In genomic region chr10:109992485-109992884, GRCh38 we compare ENCODE assay signal across 22 cellular contexts. TPM values are rescaled to one million over a fixed set of nuclear protein-coding genes. Genes with fewer than 3 reads are reported as not detected.
DNase-seq lines count a peak whose midpoint lies in the region; ATAC-seq and TF ChIP-seq lines count a peak whose summit lies in the region.
"Had no signal": no experiment of that assay in that cellular context is flagged by ENCODE, and none has a peak within 500 bp of the region (broad histone marks: within the 10 kb centered on the region; RNA-seq: fewer than 3 reads in every experiment).

No MANE protein-coding gene starts in this region.

- ATAC-seq in heart left ventricle: peak in 1 of 4 donors; percentile 68
- ATAC-seq: Panc1, sciatic nerve had no signal

- no peak overlapping the region for H3K4me3 Mint-ChIP-seq in neural progenitor cell
- H3K4me3 Mint-ChIP-seq: type B pancreatic cell had no signal

- no peaks in the 10 kb centered on the region for H3F3A ChIP-seq in neural progenitor cell (ENCODE audit: low read depth)

- H3K36me3 ChIP-seq in heart left ventricle (no peaks in the 10 kb centered on the region), sigmoid colon (no peaks in the 10 kb centered on the region), neural progenitor cell (no peaks in the 10 kb centered on the region)
- H3K36me3 ChIP-seq: BLaER1 had no signal

- no peaks in the 10 kb centered on the region for H3K9me3 ChIP-seq in heart left ventricle
- no peaks in the 10 kb centered on the region for H3K9me3 ChIP-seq in sigmoid colon
- H3K9me3 ChIP-seq in neural progenitor cell (ENCODE audit: low read depth): no peaks in the 10 kb centered on the region
- H3K9me3 ChIP-seq: BLaER1 had no signal

- peaks cover 0 to 30% (median 8%) of the 10 kb centered on the region in 12 donors for H3K4me1 ChIP-seq in heart left ventricle
- peaks cover 0 to 35% (median 17%) of the 10 kb centered on the region in 4 donors for H3K4me1 ChIP-seq in sigmoid colon
- H3K4me1 ChIP-seq in neural progenitor cell: peaks cover 5% of the 10 kb centered on the region

- no peak overlapping the region for H3K27ac Mint-ChIP-seq in neural progenitor cell
- H3K27ac Mint-ChIP-seq: type B pancreatic cell had no signal

- peaks cover 6% of the 10 kb centered on the region for H3K4me1 Mint-ChIP-seq in neural progenitor cell

- H3K36me3 Mint-ChIP-seq in neural progenitor cell: no peaks in the 10 kb centered on the region

- H3K27ac ChIP-seq in heart left ventricle (peak overlapping the region in 7 of 12 donors; percentile 6 to 56 (median 19)), sigmoid colon (peak overlapping the region in 3 of 4 donors; percentile 7 to 73 (median 55)), neural progenitor cell (no peak overlapping the region)
- H3K27ac ChIP-seq: BLaER1 had no signal

- H3K9ac ChIP-seq in neural progenitor cell: no peak overlapping the region
- H3K9ac ChIP-seq: BLaER1 had no signal

- no peaks in the 10 kb centered on the region for H4K20me1 ChIP-seq in neural progenitor cell (ENCODE audit: low read depth)
- H4K20me1 ChIP-seq: BLaER1 had no signal

- intact Hi-C loops in heart left ventricle (cut with DNase I): no loop called here
- intact Hi-C loops in sigmoid colon (cut with DNase I): no loop called here

- peaks cover under 1% of the 10 kb centered on the region for H3K27me3 Mint-ChIP-seq in neural progenitor cell (ENCODE audit: insufficient read depth, low read depth)
- H3K27me3 Mint-ChIP-seq: type B pancreatic cell had no signal

- H3K27me3 ChIP-seq in heart left ventricle (no peaks in the 10 kb centered on the region), sigmoid colon (no peaks in the 10 kb centered on the region), neural progenitor cell (no peaks in the 10 kb centered on the region)
- H3K27me3 ChIP-seq: BLaER1 had no signal

- H3K79me2 ChIP-seq in neural progenitor cell (ENCODE audit: low read depth): no peaks in the 10 kb centered on the region

- H3K9me3 Mint-ChIP-seq in neural progenitor cell: no peaks in the 10 kb centered on the region

- no peak overlapping the region for H3K4me2 ChIP-seq in neural progenitor cell
- H3K4me2 ChIP-seq: BLaER1 had no signal

- 55 to 74% (median 65%) methylated on average over 3 of the region's 3 CpGs for WGBS in heart left ventricle, 4 donors
- 72 to 78% methylated on average over 3 of the region's 3 CpGs for WGBS in sigmoid colon, 2 donors

- DNase-seq in ELR (ENCODE audit: low read depth) (peak; percentile 59), astrocyte of the hippocampus (ENCODE audit: low read depth, low spot score) (peak; percentile 50), heart left ventricle (no peak), sigmoid colon (no peak), inferior parietal cortex (ENCODE audit: extremely low spot score) (no peak), neural progenitor cell (ENCODE audit: low spot score) (no peak), SW480 (ENCODE audit: low spot score) (no peak), ureter (ENCODE audit: low spot score) (no peak)
- DNase-seq: activated CD4-positive, CD25-positive, alpha-beta regulatory T cell treated with anti-CD3 and anti-CD28 coated beads, Interleukin-2, amount 50 U/mL, for 72 hours; activated CD8-positive, alpha-beta memory T cell treated with anti-CD3 and anti-CD28 coated beads, Interleukin-2, amount 50 U/mL, for 4 hours; activated naive CD4-positive, alpha-beta T cell treated with Interleukin-2 at 50 U/mL for 16 hours; DMS53; erythroblast; NCI-H187; NCI-H69; stimulated activated CD4-positive, alpha-beta T cell treated with anti-CD3 and anti-CD28 coated beads, Interleukin-4, amount 100 ng/mL, for 4 hours; T-helper 1 cell had no signal

- no peak overlapping the region for H2AFZ ChIP-seq in neural progenitor cell (replicated peaks)

- TF ChIP-seq EP300 in sigmoid colon (IDR thresholded peaks at IDR 0.05): no peak

- H3K4me3 ChIP-seq in heart left ventricle (peak overlapping the region in 1 of 12 donors; percentile 10), sigmoid colon (peak overlapping the region in 1 of 4 donors; percentile 6), neural progenitor cell (no peak overlapping the region)
- H3K4me3 ChIP-seq: BLaER1, lung had no signal

- TF ChIP-seq POLR2A in heart left ventricle (IDR thresholded peaks at IDR 0.05) (no peak), sigmoid colon (IDR thresholded peaks at IDR 0.05) (no peak)

- TF ChIP-seq CTCF in heart left ventricle (IDR thresholded peaks at IDR 0.05) (no peak), sigmoid colon (IDR thresholded peaks at IDR 0.05) (no peak), neural progenitor cell (IDR thresholded peaks at IDR 0.05) (no peak)

RNA-seq across cellular contexts. Expression of gene ADD3, which starts 15.3 kb away (rescaled TPM):
- total RNA-seq in heart left ventricle (100 to 1,000 TPM in 5 of 9 donors, 10 to 100 TPM in 4; 47.9 to 659 (median 103) TPM), sigmoid colon (100 to 1,000 TPM in 2 of 4 donors, 10 to 100 TPM in 2; 29.6 to 145 (median 98.3) TPM), neural progenitor cell (ENCODE audit: low replicate concordance) (202 and 345 TPM in 2 replicates), ureter (140 TPM)
- polyA plus RNA-seq in heart left ventricle (10 to 100 TPM; 28.8 to 51.8 TPM), sigmoid colon (100 to 1,000 TPM in 1 of 3 donors, 10 to 100 TPM in 2; 45.8 to 106 (median 63.1) TPM)

Comparison
In these comparisons a context has a peak if more than half of its experiments do, and no peak if none do; other contexts are left out.
1. DNase-seq: peak in ELR (single experiment) and astrocyte of the hippocampus (single experiment); none in heart left ventricle (0 of 5), sigmoid colon (single experiment), inferior parietal cortex (single experiment), neural progenitor cell (single experiment), SW480 (single experiment) and ureter (single experiment).